ENCODE assay signal across 29 cellular contexts in genomic region chr12:131274906-131275305, GRCh38.
"Had no signal": no experiment of that assay in that cellular context is flagged by ENCODE, and none has a peak within 500 bp of the region (broad histone marks: within the 10 kb centered on the region; RNA-seq: fewer than 3 reads in every experiment).

No MANE protein-coding gene starts in this region.

- H3K4me1 ChIP-seq: body of pancreas had no signal

- ATAC-seq: activated CD4-positive, CD25-positive, alpha-beta regulatory T cell treated with anti-CD3 and anti-CD28 coated beads, Interleukin-2, amount 50 U/mL, for 24 hours; activated CD8-positive, alpha-beta T cell treated with anti-CD3 and anti-CD28 coated beads for 36 hours; activated T-cell treated with anti-CD3 and anti-CD28 coated beads, Interleukin-2, amount 50 U/mL, for 4 hours; activated T-helper 17 cell treated with anti-CD3 and anti-CD28 coated beads, Interleukin-2, amount 50 U/mL, for 72 hours; body of pancreas; esophagus mucosa; T-helper 17 cell had no signal

- H3K36me3 ChIP-seq: WERI-Rb-1 had no signal

- H3K4me3 ChIP-seq: body of pancreas, coronary artery, dorsolateral prefrontal cortex had no signal

- H3K27me3 ChIP-seq: body of pancreas, dorsolateral prefrontal cortex had no signal

- DNase-seq: activated B cell treated with CpG ODN at 0.5 μM for 24 hours; activated CD4-positive, alpha-beta T cell treated with anti-CD3 and anti-CD28 coated beads for 48 hours; activated CD4-positive, alpha-beta T cell treated with anti-CD3 and anti-CD28 coated beads, Interleukin-2, amount 50 U/mL, for 1 hour; activated CD4-positive, alpha-beta T cell treated with anti-CD3 and anti-CD28 coated beads, Interleukin-2, amount 50 U/mL, for 48 hours; activated CD8-positive, alpha-beta memory T cell treated with anti-CD3 and anti-CD28 coated beads for 24 hours; activated CD8-positive, alpha-beta T cell treated with anti-CD3 and anti-CD28 coated beads for 36 hours; activated effector memory CD4-positive, alpha-beta T cell treated with Interleukin-2 at 50 U/mL for 16 hours; activated gamma-delta T cell treated with Interleukin-2 at 50 U/mL for 16 hours; activated naive CD4-positive, alpha-beta T cell treated with anti-CD3 and anti-CD28 coated beads, Interleukin-2, amount 50 U/mL, for 16 hours; activated naive CD4-positive, alpha-beta T cell treated with Interleukin-2 at 50 U/mL for 16 hours; activated T-cell treated with anti-CD3 and anti-CD28 coated beads, Interleukin-2, amount 50 U/mL, for 4 hours; amniotic stem cell; anterior cingulate cortex; body of pancreas; central memory CD4-positive, alpha-beta T cell; cerebellar nuclear complex; dorsolateral prefrontal cortex; effector memory CD4-positive, alpha-beta T cell; endodermal cell; foreskin fibroblast; head of caudate nucleus; T-helper 1 cell; T-helper 17 cell; T1000; WERI-Rb-1 had no signal

- H3K9me3 ChIP-seq: body of pancreas had no signal

- H3K27ac ChIP-seq: body of pancreas, coronary artery, dorsolateral prefrontal cortex, WERI-Rb-1 had no signal
